In genomic region chr6:157329829-157330228, GRCh38 we compare ENCODE assay signal across 2 cellular contexts.
TF ChIP-seq lines count a peak whose summit lies in the region.

No MANE protein-coding gene starts in this region.

TF ChIP-seq in HepG2, 621 proteins besides CTCF, POLR2A, EP300 and RAD21:
- TF ChIP-seq ESRRA (CRISPR knock-in tag; IDR thresholded peaks at IDR 0.05; ENCODE audit: low read depth), result no peak
- TF ChIP-seq MAFF (IDR thresholded peaks at IDR 0.05; ENCODE audit: low read depth, low read length), result peak; percentile 48; the same call in 1 of the 2 replicates
- peak; percentile 75 for TF ChIP-seq FOSL2 (CRISPR knock-in tag; IDR thresholded peaks at IDR 0.05)
- TF ChIP-seq MIER3 (CRISPR knock-in tag; IDR thresholded peaks at IDR 0.05; ENCODE audit: borderline replicate concordance), result no peak
- peak; percentile 30; the same call in 1 of the 2 replicates for TF ChIP-seq CEBPB (IDR thresholded peaks at IDR 0.05; ENCODE audit: borderline replicate concordance, low read depth, low read length)
- TF ChIP-seq ZFP1 (CRISPR knock-in tag; IDR thresholded peaks at IDR 0.05), result peak; percentile 83; the same call in 1 of the 2 replicates
- TF ChIP-seq, protein P1, sequence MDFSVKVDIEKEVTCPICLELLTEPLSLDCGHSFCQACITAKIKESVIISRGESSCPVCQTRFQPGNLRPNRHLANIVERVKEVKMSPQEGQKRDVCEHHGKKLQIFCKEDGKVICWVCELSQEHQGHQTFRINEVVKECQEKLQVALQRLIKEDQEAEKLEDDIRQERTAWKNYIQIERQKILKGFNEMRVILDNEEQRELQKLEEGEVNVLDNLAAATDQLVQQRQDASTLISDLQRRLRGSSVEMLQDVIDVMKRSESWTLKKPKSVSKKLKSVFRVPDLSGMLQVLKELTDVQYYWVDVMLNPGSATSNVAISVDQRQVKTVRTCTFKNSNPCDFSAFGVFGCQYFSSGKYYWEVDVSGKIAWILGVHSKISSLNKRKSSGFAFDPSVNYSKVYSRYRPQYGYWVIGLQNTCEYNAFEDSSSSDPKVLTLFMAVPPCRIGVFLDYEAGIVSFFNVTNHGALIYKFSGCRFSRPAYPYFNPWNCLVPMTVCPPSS (IDR thresholded peaks at IDR 0.05), result no peak
- no peak for TF ChIP-seq FOXK1 (CRISPR knock-in tag; IDR thresholded peaks at IDR 0.05; ENCODE audit: borderline replicate concordance, low read depth)
- TF ChIP-seq NR2F6 (IDR thresholded peaks at IDR 0.05), result no peak
- no peak for TF ChIP-seq NR2F6 (CRISPR knock-in tag; IDR thresholded peaks at IDR 0.05)
- no peak for TF ChIP-seq CHD4 (IDR thresholded peaks at IDR 0.05; ENCODE audit: borderline replicate concordance, low read length)

TF ChIP-seq in SK-N-SH, 30 proteins besides CTCF, POLR2A, EP300 and RAD21:
- no peak for TF ChIP-seq NFIC (IDR thresholded peaks at IDR 0.05; ENCODE audit: borderline replicate concordance)
- TF ChIP-seq TCF12 (IDR thresholded peaks at IDR 0.05), result peak; percentile 58; the same call in 1 of the 2 replicates
- no peak for TF ChIP-seq YY1 (IDR thresholded peaks at IDR 0.05; ENCODE audit: low read depth)
- TF ChIP-seq REST (IDR thresholded peaks at IDR 0.05; ENCODE audit: low read depth, low read length), result no peak
- TF ChIP-seq NRF1 (IDR thresholded peaks at IDR 0.05; ENCODE audit: low read depth, low read length), result no peak
- TF ChIP-seq, protein P2, sequence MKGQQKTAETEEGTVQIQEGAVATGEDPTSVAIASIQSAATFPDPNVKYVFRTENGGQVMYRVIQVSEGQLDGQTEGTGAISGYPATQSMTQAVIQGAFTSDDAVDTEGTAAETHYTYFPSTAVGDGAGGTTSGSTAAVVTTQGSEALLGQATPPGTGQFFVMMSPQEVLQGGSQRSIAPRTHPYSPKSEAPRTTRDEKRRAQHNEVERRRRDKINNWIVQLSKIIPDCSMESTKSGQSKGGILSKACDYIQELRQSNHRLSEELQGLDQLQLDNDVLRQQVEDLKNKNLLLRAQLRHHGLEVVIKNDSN (IDR thresholded peaks at IDR 0.05; ENCODE audit: borderline replicate concordance, low read depth), result no peak
- TF ChIP-seq FOSL2 (IDR thresholded peaks at IDR 0.05; ENCODE audit: borderline replicate concordance, low read depth), result peak; percentile 74
- no peak for TF ChIP-seq RFX5 (IDR thresholded peaks at IDR 0.05; ENCODE audit: low read length)
- TF ChIP-seq JUND (IDR thresholded peaks at IDR 0.05), result peak; percentile 65
- TF ChIP-seq RXRA (IDR thresholded peaks at IDR 0.05; ENCODE audit: borderline replicate concordance, low read depth), result no peak
- no peak for TF ChIP-seq IRF3 (IDR thresholded peaks at IDR 0.05; ENCODE audit: low read depth, low read length)
- peak; percentile 69 for TF ChIP-seq PBX3 (IDR thresholded peaks at IDR 0.05)
- TF ChIP-seq CHD2 (IDR thresholded peaks at IDR 0.05; ENCODE audit: low read length, partially characterized antibody), result no peak
- no peak for TF ChIP-seq TEAD4 (IDR thresholded peaks at IDR 0.05; ENCODE audit: borderline replicate concordance, insufficient read depth)
- no peak for TF ChIP-seq FOXM1 (IDR thresholded peaks at IDR 0.05; ENCODE audit: low read depth)
- no peak for TF ChIP-seq MEF2A (IDR thresholded peaks at IDR 0.05; ENCODE audit: borderline replicate concordance, low read depth)
- no peak for TF ChIP-seq MAX (IDR thresholded peaks at IDR 0.05; ENCODE audit: low read depth)
- no peak for TF ChIP-seq SIN3A (IDR thresholded peaks at IDR 0.05; ENCODE audit: borderline replicate concordance, low read depth, low read length)
- no peak for TF ChIP-seq POLR2AphosphoS5 (IDR thresholded peaks at IDR 0.05; ENCODE audit: low read depth, low read length)
- TF ChIP-seq EZH2phosphoT487 (IDR thresholded peaks at IDR 0.05; ENCODE audit: borderline replicate concordance, low read depth), result no peak
